ENCODE assay signal across 15 cellular contexts in the genomic region with DNA sequence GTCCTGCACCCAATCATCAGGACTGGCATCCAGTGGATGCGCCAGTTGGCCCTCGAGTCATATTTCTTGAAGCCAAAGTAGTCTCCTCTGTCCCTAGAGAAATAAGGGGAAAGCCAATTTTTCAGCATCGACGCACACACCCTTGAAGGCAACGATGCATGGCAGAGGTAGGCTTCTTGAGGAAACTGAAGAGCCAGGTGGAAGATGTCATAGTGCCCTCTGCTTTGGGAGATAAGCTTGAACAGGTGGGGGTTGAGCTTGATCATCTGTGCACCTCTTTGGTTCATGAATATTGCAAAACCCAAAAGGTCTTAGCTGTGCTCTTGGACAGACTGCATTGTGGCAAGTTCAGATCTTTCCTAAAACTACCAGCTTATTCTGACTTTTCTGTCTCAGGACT. TPM values are rescaled to one million over a fixed set of nuclear protein-coding genes. Genes with fewer than 3 reads are reported as not detected.
A peak's percentile ranks its signal among the peaks of the same experiment; 100 is the strongest.
DNase-seq lines count a peak whose midpoint lies in the region; ATAC-seq, FAIRE-seq and TF ChIP-seq lines count a peak whose summit lies in the region.
"Had no signal": no experiment of that assay in that cellular context is flagged by ENCODE, and none has a peak within 500 bp of the region (broad histone marks: within the 10 kb centered on the region; RNA-seq: fewer than 3 reads in every experiment).

No MANE protein-coding gene starts in this region.

- H3K27me3 ChIP-seq in GM23338 (ENCODE audit: insufficient read depth) (no peaks in the 10 kb centered on the region), vagina (no peaks in the 10 kb centered on the region)
- H3K27me3 ChIP-seq: SJSA1 had no signal

- no peaks in the 10 kb centered on the region for H3K4me1 Mint-ChIP-seq in activated naive CD4-positive, alpha-beta T cell treated with anti-CD3 and anti-CD28 coated beads, Interleukin-2, amount 10 ng/mL, durations not matched to agents 7 days and 5 days
- no peaks in the 10 kb centered on the region for H3K4me1 Mint-ChIP-seq in GM23338

- H3K4me3 Mint-ChIP-seq in activated naive CD4-positive, alpha-beta T cell treated with anti-CD3 and anti-CD28 coated beads, Interleukin-2, amount 10 ng/mL, durations not matched to agents 7 days and 5 days = no peak overlapping the region
- no peak overlapping the region for H3K4me3 Mint-ChIP-seq in GM23338

- H3K9me2 ChIP-seq in GM23338 (ENCODE audit: insufficient read depth) = peaks cover 14% of the 10 kb centered on the region

- no peak for TF ChIP-seq CTCF in GM23338 (conservative IDR thresholded peaks at IDR 0.05; ENCODE audit: low read depth in 2 of 2)
- TF ChIP-seq CTCF in vagina (IDR thresholded peaks at IDR 0.05) = no peak

- H2AFZ ChIP-seq in GM23338 = no peak overlapping the region

- H3K27ac Mint-ChIP-seq in activated naive CD4-positive, alpha-beta T cell treated with anti-CD3 and anti-CD28 coated beads, Interleukin-2, amount 10 ng/mL, durations not matched to agents 7 days and 5 days = no peak overlapping the region
- H3K27ac Mint-ChIP-seq in GM23338 = no peak overlapping the region

- no peaks in the 10 kb centered on the region for H3K79me2 ChIP-seq in GM23338 (replicated peaks; ENCODE audit: insufficient read depth)

- H3K4me1 ChIP-seq in GM23338 (ENCODE audit: insufficient read depth) (no peaks in the 10 kb centered on the region), vagina (no peaks in the 10 kb centered on the region)
- H3K4me1 ChIP-seq: SJSA1 had no signal

- peaks cover 9% of the 10 kb centered on the region for H3K27me3 Mint-ChIP-seq in activated naive CD4-positive, alpha-beta T cell treated with anti-CD3 and anti-CD28 coated beads, Interleukin-2, amount 10 ng/mL, durations not matched to agents 7 days and 5 days
- H3K27me3 Mint-ChIP-seq in GM23338 (ENCODE audit: insufficient read depth, low read depth, poor library complexity) = peaks cover 2% of the 10 kb centered on the region

- ATAC-seq in HG02678 (IDR thresholded peaks at IDR 0.05; ENCODE audit: unreplicated experiment) = peak; percentile 74
- ATAC-seq in HG03460 (IDR thresholded peaks at IDR 0.05; ENCODE audit: unreplicated experiment) = peak; percentile 86
- ATAC-seq in GM23338 = no peak
- no peak for ATAC-seq in GM18517 (IDR thresholded peaks at IDR 0.05; ENCODE audit: unreplicated experiment)
- ATAC-seq: HCT116 had no signal

- DNase-seq in DMS79 treated with DMSO at 0.1 percent for 48 hours (lab: John Stamatoyannopoulos, UW) = peak; percentile 51
- DNase-seq in GM19239 (ENCODE audit: insufficient read length, low spot score) = peak; percentile 16
- DNase-seq in activated naive CD4-positive, alpha-beta T cell treated with anti-CD3 and anti-CD28 coated beads, Interleukin-2, amount 10 ng/mL, durations not matched to agents 7 days and 5 days = no peak
- DNase-seq in GM23338 (ENCODE audit: low spot score) = no peak
- no peak for DNase-seq in vagina (ENCODE audit: extremely low spot score in 2 of 2)
- DNase-seq: activated CD8-positive, alpha-beta memory T cell treated with anti-CD3 and anti-CD28 coated beads, Interleukin-2, amount 50 U/mL, for 48 hours; cortex of kidney; midbrain; NK-92 treated with Interleukin-12 subunit alpha and Interleukin-12 subunit beta, amount 100 ng/mL, for 24 hours had no signal

- H3K27ac ChIP-seq in GM23338 (ENCODE audit: low read depth) = no peak overlapping the region
- no peak overlapping the region for H3K27ac ChIP-seq in vagina
- H3K27ac ChIP-seq: SJSA1, VCaP had no signal

- H3K36me3 ChIP-seq in GM23338 (ENCODE audit: insufficient read depth) (no peaks in the 10 kb centered on the region), vagina (no peaks in the 10 kb centered on the region)
- H3K36me3 ChIP-seq: SJSA1 had no signal

- H3K9me3 Mint-ChIP-seq in activated naive CD4-positive, alpha-beta T cell treated with anti-CD3 and anti-CD28 coated beads, Interleukin-2, amount 10 ng/mL, durations not matched to agents 7 days and 5 days = no peaks in the 10 kb centered on the region
- H3K9me3 Mint-ChIP-seq in GM23338 = no peaks in the 10 kb centered on the region

- peak; percentile 56 for FAIRE-seq in GM19239 (lab: Jason Lieb, UNC)

- no peaks in the 10 kb centered on the region for H3K9me3 ChIP-seq in vagina
- H3K9me3 ChIP-seq: SJSA1 had no signal

- H3K36me3 Mint-ChIP-seq in activated naive CD4-positive, alpha-beta T cell treated with anti-CD3 and anti-CD28 coated beads, Interleukin-2, amount 10 ng/mL, durations not matched to agents 7 days and 5 days = no peaks in the 10 kb centered on the region
- H3K36me3 Mint-ChIP-seq in GM23338 (ENCODE audit: low read depth) = no peaks in the 10 kb centered on the region

- H3K4me2 ChIP-seq in GM23338 = no peak overlapping the region

- no peak for TF ChIP-seq POLR2A in vagina (IDR thresholded peaks at IDR 0.05)

- H3F3A ChIP-seq in GM23338 (replicated peaks; ENCODE audit: low read depth) = no peaks in the 10 kb centered on the region

- CTCF ChIA-PET in activated naive CD4-positive, alpha-beta T cell treated with anti-CD3 and anti-CD28 coated beads, Interleukin-2, amount 10 ng/mL, durations not matched to agents 7 days and 5 days (lab: Charles Lee) = interaction anchor here (0.7 to 1.1 kb wide), 3 partner anchors 8 to 12 kb away, joined by 3 to 5 read pairs (median 5); no protein-coding TSS in a partner anchor

- intact Hi-C loops in vagina (cut with DNase I) = no loop called here

- H3K4me3 ChIP-seq in GM23338 = no peak overlapping the region
- H3K4me3 ChIP-seq in vagina = no peak overlapping the region
- H3K4me3 ChIP-seq: SJSA1 had no signal

- H4K20me1 ChIP-seq in GM23338 (replicated peaks; ENCODE audit: insufficient read depth) = no peaks in the 10 kb centered on the region

TF ChIP-seq in GM23338, 12 proteins besides CTCF, POLR2A, EP300 and RAD21 (continues in another document):
- TF ChIP-seq, protein P1, sequence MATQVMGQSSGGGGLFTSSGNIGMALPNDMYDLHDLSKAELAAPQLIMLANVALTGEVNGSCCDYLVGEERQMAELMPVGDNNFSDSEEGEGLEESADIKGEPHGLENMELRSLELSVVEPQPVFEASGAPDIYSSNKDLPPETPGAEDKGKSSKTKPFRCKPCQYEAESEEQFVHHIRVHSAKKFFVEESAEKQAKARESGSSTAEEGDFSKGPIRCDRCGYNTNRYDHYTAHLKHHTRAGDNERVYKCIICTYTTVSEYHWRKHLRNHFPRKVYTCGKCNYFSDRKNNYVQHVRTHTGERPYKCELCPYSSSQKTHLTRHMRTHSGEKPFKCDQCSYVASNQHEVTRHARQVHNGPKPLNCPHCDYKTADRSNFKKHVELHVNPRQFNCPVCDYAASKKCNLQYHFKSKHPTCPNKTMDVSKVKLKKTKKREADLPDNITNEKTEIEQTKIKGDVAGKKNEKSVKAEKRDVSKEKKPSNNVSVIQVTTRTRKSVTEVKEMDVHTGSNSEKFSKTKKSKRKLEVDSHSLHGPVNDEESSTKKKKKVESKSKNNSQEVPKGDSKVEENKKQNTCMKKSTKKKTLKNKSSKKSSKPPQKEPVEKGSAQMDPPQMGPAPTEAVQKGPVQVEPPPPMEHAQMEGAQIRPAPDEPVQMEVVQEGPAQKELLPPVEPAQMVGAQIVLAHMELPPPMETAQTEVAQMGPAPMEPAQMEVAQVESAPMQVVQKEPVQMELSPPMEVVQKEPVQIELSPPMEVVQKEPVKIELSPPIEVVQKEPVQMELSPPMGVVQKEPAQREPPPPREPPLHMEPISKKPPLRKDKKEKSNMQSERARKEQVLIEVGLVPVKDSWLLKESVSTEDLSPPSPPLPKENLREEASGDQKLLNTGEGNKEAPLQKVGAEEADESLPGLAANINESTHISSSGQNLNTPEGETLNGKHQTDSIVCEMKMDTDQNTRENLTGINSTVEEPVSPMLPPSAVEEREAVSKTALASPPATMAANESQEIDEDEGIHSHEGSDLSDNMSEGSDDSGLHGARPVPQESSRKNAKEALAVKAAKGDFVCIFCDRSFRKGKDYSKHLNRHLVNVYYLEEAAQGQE (IDR thresholded peaks at IDR 0.05; ENCODE audit: unreplicated experiment) = no peak
- TF ChIP-seq JUNB (IDR thresholded peaks at IDR 0.05; ENCODE audit: unreplicated experiment) (no peak), POLR2AphosphoS5 (IDR thresholded peaks at IDR 0.05; ENCODE audit: low read depth) (no peak), CREB1 (CRISPR knock-in tag; IDR thresholded peaks at IDR 0.05; ENCODE audit: low read depth) (no peak), ZNF114 (CRISPR knock-in tag; IDR thresholded peaks at IDR 0.05) (no peak)
- TF ChIP-seq, protein P2, sequence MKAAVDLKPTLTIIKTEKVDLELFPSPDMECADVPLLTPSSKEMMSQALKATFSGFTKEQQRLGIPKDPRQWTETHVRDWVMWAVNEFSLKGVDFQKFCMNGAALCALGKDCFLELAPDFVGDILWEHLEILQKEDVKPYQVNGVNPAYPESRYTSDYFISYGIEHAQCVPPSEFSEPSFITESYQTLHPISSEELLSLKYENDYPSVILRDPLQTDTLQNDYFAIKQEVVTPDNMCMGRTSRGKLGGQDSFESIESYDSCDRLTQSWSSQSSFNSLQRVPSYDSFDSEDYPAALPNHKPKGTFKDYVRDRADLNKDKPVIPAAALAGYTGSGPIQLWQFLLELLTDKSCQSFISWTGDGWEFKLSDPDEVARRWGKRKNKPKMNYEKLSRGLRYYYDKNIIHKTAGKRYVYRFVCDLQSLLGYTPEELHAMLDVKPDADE (IDR thresholded peaks at IDR 0.05) = no peak

RNA-seq across cellular contexts. Expression of a gene that starts 34.6 kb away (rescaled TPM):
- 233 and 248 TPM in 2 replicates for total RNA-seq in GM23338 (2014; rRNA removed; shearing (Covaris generic))
- 90.9 and 93.2 TPM in 2 replicates for polyA plus RNA-seq in GM23338 (2016; fragmentation: Nextera tagmentation; extraction: Ambion mirVana)
- 159 TPM for total RNA-seq in vagina

Comparison
In these comparisons a context has a peak if more than half of its experiments do, and no peak if none do; other contexts are left out.
1. DNase-seq: peak in DMS79 treated with DMSO at 0.1 percent for 48 hours (single experiment) and GM19239 (single experiment); none in activated naive CD4-positive, alpha-beta T cell treated with anti-CD3 and anti-CD28 coated beads, Interleukin-2, amount 10 ng/mL, durations not matched to agents 7 days and 5 days (single experiment), GM23338 (single experiment) and vagina (0 of 2).
2. ATAC-seq: peak in HG02678 (single experiment) and HG03460 (single experiment); none in GM23338 (single experiment) and GM18517 (single experiment).